ENCODE assay signal across 1 cellular context in genomic region chr1:226195144-226195543, GRCh38.
TF ChIP-seq lines count a peak whose summit lies in the region.

No MANE protein-coding gene starts in this region.

TF ChIP-seq in SK-N-SH treated with all-trans-retinoic acid at 6 μM for 48 hours, 23 proteins besides CTCF, POLR2A, EP300 and RAD21 (continued from another document):
- no peak for TF ChIP-seq PATZ1 (CRISPR knock-in tag; IDR thresholded peaks at IDR 0.05; ENCODE audit: borderline replicate concordance)
- TF ChIP-seq ISL1 (CRISPR knock-in tag; IDR thresholded peaks at IDR 0.05): no peak
- TF ChIP-seq ARNTL (CRISPR knock-in tag; IDR thresholded peaks at IDR 0.05; ENCODE audit: borderline replicate concordance, low read depth): no peak
- TF ChIP-seq OSR1 (CRISPR knock-in tag; IDR thresholded peaks at IDR 0.05): no peak
- no peak for TF ChIP-seq TOX (CRISPR knock-in tag; IDR thresholded peaks at IDR 0.05; ENCODE audit: borderline replicate concordance)
